In genomic region chr16:2692251-2692947, GRCh38 we compare ENCODE assay signal across 15 cellular contexts. TPM values are rescaled to one million over a fixed set of nuclear protein-coding genes. Genes with fewer than 3 reads are reported as not detected.
DNase-seq lines count a peak whose midpoint lies in the region; FAIRE-seq and TF ChIP-seq lines count a peak whose summit lies in the region.
"Had no signal": no experiment of that assay in that cellular context is flagged by ENCODE, and none has a peak within 500 bp of the region (broad histone marks: within the 10 kb centered on the region; RNA-seq: fewer than 3 reads in every experiment).

No MANE protein-coding gene starts in this region.

- no peak overlapping the region for H3K9ac ChIP-seq in kidney (ENCODE audit: low read length in 2 of 2)
- H3K9ac ChIP-seq: KMS-11 had no signal

- no peaks in the 10 kb centered on the region for H3K9me3 Mint-ChIP-seq in brain
- H3K9me3 Mint-ChIP-seq: nephron; stimulated activated naive CD8-positive, alpha-beta T cell treated with anti-CD3 and anti-CD28 coated beads, Interleukin-15, amount 100 ng/mL, for 72 hours had no signal

- H3K9me3 ChIP-seq in kidney (ENCODE audit: control insufficient read depth in 1 of 2, low read length in 2 of 2) (no peaks in the 10 kb centered on the region), uterus (no peaks in the 10 kb centered on the region)
- H3K9me3 ChIP-seq: Caco-2 had no signal

- peak overlapping the region in 4 of 5 experiments; percentile 32 to 76 (median 60) for H3K4me3 Mint-ChIP-seq in brain
- H3K4me3 Mint-ChIP-seq: nephron; stimulated activated naive CD8-positive, alpha-beta T cell treated with anti-CD3 and anti-CD28 coated beads, Interleukin-15, amount 100 ng/mL, for 72 hours had no signal

- H3K4me3 ChIP-seq in kidney (ENCODE audit: low read length in 2 of 2) (no peak overlapping the region), uterus (no peak overlapping the region)

- FAIRE-seq in kidney (lab: Jason Lieb, UNC): no peak
- FAIRE-seq: GM19239, H54 had no signal

- H3K27me3 ChIP-seq in uterus: no peaks in the 10 kb centered on the region

- H3K4me1 Mint-ChIP-seq in brain: peaks cover 26% of the 10 kb centered on the region

- peaks cover 0 to 22% of the 10 kb centered on the region in 2 donors for H3K4me1 ChIP-seq in kidney (ENCODE audit: control insufficient read depth in 1 of 2, insufficient read depth in 1 of 2, low read depth in 1 of 2, low read length in 2 of 2)
- H3K4me1 ChIP-seq in uterus: peaks cover 0 to 7% of the 10 kb centered on the region in 2 donors
- H3K4me1 ChIP-seq: Caco-2 had no signal

- in situ Hi-C loops in KBM-7 (cut with MboI; ENCODE audit: low pct_unique_long_range_greater_than_20kb, low sequenced_read_pairs): no loop called here

- H3K27ac Mint-ChIP-seq in brain: peak overlapping the region; percentile 82 to 97 (median 94)

- peak; percentile 75 for DNase-seq in NCI-H1092 (lab: John Stamatoyannopoulos, UW)
- DNase-seq in kidney: peak; percentile 62
- peak; percentile 29 to 89 (median 71) for DNase-seq in substantia nigra (lab: John Stamatoyannopoulos, UW)
- DNase-seq in uterus: no peak
- no peak for DNase-seq in KBM-7
- DNase-seq in NCI-H1417 (lab: John Stamatoyannopoulos, UW): no peak
- no peak for DNase-seq in COLO668 (lab: John Stamatoyannopoulos, UW; ENCODE audit: unreplicated experiment)
- DNase-seq: Caco-2; SHP77 treated with DMSO at 0.1 percent for 48 hours; stimulated activated naive CD8-positive, alpha-beta T cell treated with anti-CD3 and anti-CD28 coated beads, Interleukin-15, amount 100 ng/mL, for 72 hours had no signal

- intact Hi-C loops in kidney (cut with DNase I) (no loop called here), uterus (cut with DNase I; ENCODE audit: low total_unique reads) (no loop called here)

- H3K27ac ChIP-seq in kidney (ENCODE audit: low read depth in 2 of 2, low read length in 2 of 2) (peak overlapping the region; percentile 51 to 78), substantia nigra (ENCODE audit: low read depth, low read length, poor library complexity, severe bottlenecking) (peak overlapping the region; percentile 96), uterus (no peak overlapping the region)
- H3K27ac ChIP-seq: KMS-11 had no signal

- H3K36me3 ChIP-seq in kidney (ENCODE audit: control insufficient read depth in 1 of 2, insufficient read depth in 2 of 2, low read length in 2 of 2) (peaks cover 3 to 5% of the 10 kb centered on the region in 2 donors), uterus (no peaks in the 10 kb centered on the region)

- no peak for TF ChIP-seq POLR2A in uterus (IDR thresholded peaks at IDR 0.05)

- no peak for TF ChIP-seq CTCF in brain (conservative IDR thresholded peaks at IDR 0.05)
- TF ChIP-seq CTCF in kidney (IDR thresholded peaks at IDR 0.05; ENCODE audit: borderline replicate concordance, extremely low read depth, insufficient read depth): no peak
- no peak for TF ChIP-seq CTCF in uterus (IDR thresholded peaks at IDR 0.05)

- no peaks in the 10 kb centered on the region for H3K36me3 Mint-ChIP-seq in brain

- H3K27me3 Mint-ChIP-seq in brain: no peaks in the 10 kb centered on the region
- H3K27me3 Mint-ChIP-seq: stimulated activated naive CD8-positive, alpha-beta T cell treated with anti-CD3 and anti-CD28 coated beads, Interleukin-15, amount 100 ng/mL, for 72 hours had no signal

RNA-seq across cellular contexts. Expression of gene KCTD5, which starts 10.1 kb away (rescaled TPM):
- polyA plus RNA-seq in brain (ENCODE audit: insufficient read depth, low read depth, low replicate concordance) (34.9 TPM), kidney (ENCODE audit: insufficient read depth, low read depth, low replicate concordance) (12.8 TPM)
- total RNA-seq in kidney (19.9 TPM), uterus (10 to 100 TPM in 2 of 4 donors, 1 to 10 TPM in 2; 4.6 to 21.6 (median 12.7) TPM)

RNA-seq across cellular contexts. Expression of gene PRSS27, which starts 27.6 kb away (rescaled TPM):
- 5.2 TPM for polyA plus RNA-seq in brain (ENCODE audit: insufficient read depth, low read depth, low replicate concordance)
- total RNA-seq in kidney: 2.1 TPM
- polyA plus RNA-seq in kidney (ENCODE audit: insufficient read depth, low read depth, low replicate concordance): 0.41 TPM
- total RNA-seq in uterus: 1 to 10 TPM in 1 of 4 donors, under 1 TPM in 1, not detected in 2; 0.83 to 1.3 TPM

Comparison
In these comparisons a context has a peak if more than half of its experiments do, and no peak if none do; other contexts are left out.
1. DNase-seq: peak in NCI-H1092 (single experiment), kidney (single experiment) and substantia nigra (49 of 49); none in uterus (0 of 2), KBM-7 (single experiment), NCI-H1417 (0 of 3) and COLO668 (single experiment).
2. H3K27ac ChIP-seq: peak in kidney (2 of 2) and substantia nigra (single experiment); none in uterus (0 of 2).